ENCODE assay signal across 1 cellular context in genomic region chr6:109702797-109703196, GRCh38.
TF ChIP-seq lines count a peak whose summit lies in the region.

No MANE protein-coding gene starts in this region.

TF ChIP-seq in HepG2, 621 proteins besides CTCF, POLR2A, EP300 and RAD21 (continued from another document):
- TF ChIP-seq ZNF317 (CRISPR knock-in tag; IDR thresholded peaks at IDR 0.05) (no peak), GFI1 (CRISPR knock-in tag; IDR thresholded peaks at IDR 0.05; ENCODE audit: borderline replicate concordance) (no peak), HINFP (CRISPR knock-in tag; IDR thresholded peaks at IDR 0.05; ENCODE audit: low read depth) (no peak), ZBTB1 (CRISPR knock-in tag; IDR thresholded peaks at IDR 0.05; ENCODE audit: borderline replicate concordance) (no peak), ZNF10 (CRISPR knock-in tag; IDR thresholded peaks at IDR 0.05; ENCODE audit: borderline replicate concordance, low read depth) (no peak), ZNF274 (CRISPR knock-in tag; IDR thresholded peaks at IDR 0.05) (no peak), ISX (CRISPR knock-in tag; conservative IDR thresholded peaks at IDR 0.05) (no peak), ZNF776 (CRISPR knock-in tag; IDR thresholded peaks at IDR 0.05) (no peak), SNRNP70 (IDR thresholded peaks at IDR 0.05; ENCODE audit: low read depth, low read length) (no peak), ZNF530 (CRISPR knock-in tag; IDR thresholded peaks at IDR 0.05; ENCODE audit: low read depth) (no peak), ZNF878 (CRISPR knock-in tag; IDR thresholded peaks at IDR 0.05) (no peak), ATF3 (CRISPR knock-in tag; IDR thresholded peaks at IDR 0.05) (no peak), ZNF329 (CRISPR knock-in tag; IDR thresholded peaks at IDR 0.05; ENCODE audit: low read depth) (no peak), GTF3A (CRISPR knock-in tag; conservative IDR thresholded peaks at IDR 0.05) (no peak), ZNF549 (CRISPR knock-in tag; IDR thresholded peaks at IDR 0.05) (no peak)
